9 cellular contexts compared by ENCODE assay signal in the genomic region with DNA sequence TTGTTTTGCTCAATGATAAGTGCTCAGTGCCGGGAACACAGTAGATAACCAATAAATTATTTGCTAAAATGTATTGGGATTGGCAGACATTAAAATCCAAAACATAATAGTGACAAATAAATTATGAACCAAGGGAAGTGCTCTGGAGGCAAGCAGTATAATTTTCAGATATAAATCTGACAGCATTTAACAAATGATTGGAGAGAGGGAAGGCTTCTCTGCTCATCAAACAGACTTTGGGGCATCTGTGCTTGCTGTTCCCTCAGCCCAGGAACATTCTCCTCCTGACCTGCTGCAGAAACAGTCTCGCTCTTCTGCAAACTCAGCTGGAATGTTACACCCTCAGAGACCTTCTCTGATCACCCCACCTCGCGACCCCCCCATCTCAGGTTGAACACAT. TPM values are rescaled to one million over a fixed set of nuclear protein-coding genes. Genes with fewer than 3 reads are reported as not detected.
DNase-seq lines count a peak whose midpoint lies in the region; ATAC-seq and TF ChIP-seq lines count a peak whose summit lies in the region.
"Had no signal": no experiment of that assay in that cellular context is flagged by ENCODE, and none has a peak within 500 bp of the region (broad histone marks: within the 10 kb centered on the region; RNA-seq: fewer than 3 reads in every experiment).

No MANE protein-coding gene starts in this region.

- ATAC-seq in IMR-90 (ENCODE audit: low read depth) (no peak), body of pancreas (no peak), HG02885 (IDR thresholded peaks at IDR 0.05; ENCODE audit: poor library complexity, unreplicated experiment) (no peak)

- H3K36me3 ChIP-seq in BLaER1 (peaks cover 23% of the 10 kb centered on the region), IMR-90 (ENCODE audit: control insufficient read depth, insufficient read depth, low read length) (no peaks in the 10 kb centered on the region), body of pancreas (replicated peaks in 1 of 2; ENCODE audit: insufficient read depth in 1 of 2, low read depth in 2 of 2) (no peaks in the 10 kb centered on the region), mesodermal cell (ENCODE audit: control insufficient read depth, insufficient read depth, low read length) (peaks cover 22% of the 10 kb centered on the region)

- intact Hi-C loops in IMR-90 (cut with micrococcal nuclease): no loop called here
- intact Hi-C loops in body of pancreas (cut with DNase I): no loop called here

- H4K20me1 ChIP-seq in BLaER1 (peaks cover 62% of the 10 kb centered on the region), IMR-90 (ENCODE audit: insufficient read depth, low read length) (peaks cover 37% of the 10 kb centered on the region)

- peaks cover 3% of the 10 kb centered on the region; the same call in 1 of the 2 replicates for H3K9me1 ChIP-seq in IMR-90 (ENCODE audit: insufficient read depth, low read length)

- H3K9me3 ChIP-seq in BLaER1 (no peaks in the 10 kb centered on the region), IMR-90 (ENCODE audit: control insufficient read depth, insufficient read depth, low read length) (no peaks in the 10 kb centered on the region), body of pancreas (no peaks in the 10 kb centered on the region), mesodermal cell (ENCODE audit: control insufficient read depth, low read length) (no peaks in the 10 kb centered on the region)

- CTCF ChIA-PET in IMR-90 (lab: Yijun Ruan, JAX): no interaction called here

- in situ Hi-C loops in IMR-90 (cut with MboI; ENCODE audit: low sequenced_read_pairs): no loop called here

- no peak overlapping the region; the same call in 1 of the 2 replicates for H3K9ac ChIP-seq in BLaER1
- no peak overlapping the region for H3K9ac ChIP-seq in IMR-90 (ENCODE audit: low read depth, low read length)

- H2BK120ac ChIP-seq in IMR-90 (ENCODE audit: low read depth, low read length): no peak overlapping the region

- no peak overlapping the region for H2BK15ac ChIP-seq in IMR-90 (ENCODE audit: low read depth, low read length)

- H3K79me1 ChIP-seq in IMR-90 (ENCODE audit: low read depth in 1 of 2, low read length in 2 of 2): peaks cover 21 to 46% of the 10 kb centered on the region in 2 experiments

- no peak overlapping the region for H2BK5ac ChIP-seq in IMR-90 (ENCODE audit: low read depth, low read length, poor library complexity, severe bottlenecking)

- TF ChIP-seq CTCF in IMR-90 (conservative IDR thresholded peaks at IDR 0.05; ENCODE audit: low read depth, low read length) (no peak), body of pancreas (IDR thresholded peaks at IDR 0.05) (no peak)

- POLR2A ChIA-PET in IMR-90 (lab: Charles Lee; ENCODE audit: unreplicated experiment): no interaction called here

- H4K5ac ChIP-seq in IMR-90 (ENCODE audit: low read depth, low read length): no peak overlapping the region

- no peak overlapping the region for H3K27ac ChIP-seq in BLaER1
- no peak overlapping the region for H3K27ac ChIP-seq in IMR-90 (ENCODE audit: insufficient read depth, low read length)
- H3K27ac ChIP-seq in body of pancreas: peak overlapping the region; percentile 10 to 97 (median 72)
- no peak overlapping the region for H3K27ac ChIP-seq in mesodermal cell (ENCODE audit: low read depth, low read length, severe bottlenecking)

- H3K4me1 ChIP-seq in BLaER1 (peaks cover 27% of the 10 kb centered on the region), IMR-90 (ENCODE audit: control insufficient read depth, insufficient read depth, low read length) (peaks cover 4% of the 10 kb centered on the region; the same call in 1 of the 2 replicates), body of pancreas (peaks cover 62% of the 10 kb centered on the region), mesodermal cell (ENCODE audit: control insufficient read depth, insufficient read depth, low read length, poor library complexity, severe bottlenecking) (peaks cover 20% of the 10 kb centered on the region)

- H3K4me2 ChIP-seq in BLaER1 (peak overlapping the region; percentile 93), IMR-90 (ENCODE audit: low read depth, low read length) (peak overlapping the region; percentile 23; the same call in 1 of the 2 replicates)

- BruUV-seq in IMR-90 (replicated peaks; lab: Mats Ljungman, UMichigan): no TSS peak

- H3K27me3 ChIP-seq in BLaER1 (no peaks in the 10 kb centered on the region), IMR-90 (ENCODE audit: control insufficient read depth, insufficient read depth, low read length) (no peaks in the 10 kb centered on the region), body of pancreas (no peaks in the 10 kb centered on the region)

- DNase-seq in IMR-90 (no peak), body of pancreas (no peak), OCI-M1 (lab: John Stamatoyannopoulos, UW) (no peak), SIG-M5 treated with dmso at 0.1 percent for 504 hours (lab: John Stamatoyannopoulos, UW; ENCODE audit: unreplicated experiment) (no peak), ecto neural progenitor cell (ENCODE audit: low spot score) (no peak)
- DNase-seq: kidney glomerular epithelial cell had no signal

- no peak overlapping the region for H2AK5ac ChIP-seq in IMR-90 (ENCODE audit: low read depth, low read length)

- no peak overlapping the region for H4K91ac ChIP-seq in IMR-90 (ENCODE audit: insufficient read depth, low read depth, low read length)

- no peak overlapping the region for H4K8ac ChIP-seq in IMR-90 (ENCODE audit: low read depth in 2 of 2, low read length in 2 of 2)

- no peak overlapping the region for H2AFZ ChIP-seq in IMR-90 (replicated peaks; ENCODE audit: low read length, poor library complexity)

- no peak for TF ChIP-seq POLR2A in IMR-90 (IDR thresholded peaks at IDR 0.05; ENCODE audit: low read depth, low read length)
- TF ChIP-seq POLR2A in body of pancreas (IDR thresholded peaks at IDR 0.05): no peak

- H3K18ac ChIP-seq in IMR-90 (ENCODE audit: low read depth, low read length): no peak overlapping the region

- H3K4me3 ChIP-seq in BLaER1 (no peak overlapping the region), IMR-90 (ENCODE audit: insufficient read depth, low read depth, low read length) (no peak overlapping the region), body of pancreas (no peak overlapping the region), mesodermal cell (ENCODE audit: extremely low read depth, insufficient read depth, low read length, poor library complexity, severe bottlenecking) (peak overlapping the region; percentile 89)

- no peak for TF ChIP-seq RAD21 in IMR-90 (IDR thresholded peaks at IDR 0.05; ENCODE audit: low read length)

- no peak overlapping the region for H2AK9ac ChIP-seq in IMR-90 (replicated peaks; ENCODE audit: low read depth, low read length, poor library complexity)

- H3K14ac ChIP-seq in IMR-90 (replicated peaks; ENCODE audit: low read depth, low read length): no peak overlapping the region

- H2BK20ac ChIP-seq in IMR-90 (ENCODE audit: low read depth, low read length): no peak overlapping the region

- no peak overlapping the region for H3K23ac ChIP-seq in IMR-90 (ENCODE audit: low read depth, low read length)

- H3K4ac ChIP-seq in IMR-90 (ENCODE audit: low read depth, low read length): no peak overlapping the region

- 53% methylated on average over 3 of the region's 4 CpGs; no CpG with 5 or more reads in 1 of the 2 experiments for WGBS in IMR-90 (ENCODE audit: extremely low coverage in 2 of 2, insufficient read length in 1 of 2), 2 experiments
- whole genome bisulfite sequencing in body of pancreas, 2 donors: 13 to 17% methylated on average over 4 of the region's 4 CpGs
- 68 to 78% methylated on average over 3 to 4 of the region's 4 CpGs for WGBS in mesodermal cell (ENCODE audit: insufficient coverage in 2 of 2), 2 experiments

- H3K56ac ChIP-seq in IMR-90 (ENCODE audit: extremely low read depth, insufficient read depth, low read length): no peak overlapping the region

- dilution Hi-C loops in IMR-90 (cut with HindIII; ENCODE audit: low sequenced_read_pairs, unreplicated experiment): no loop called here

TF ChIP-seq in IMR-90, 13 proteins besides CTCF, POLR2A, EP300 and RAD21 (continues in another document):
- TF ChIP-seq BHLHE40 (IDR thresholded peaks at IDR 0.05; ENCODE audit: low read depth, low read length): no peak
- no peak for TF ChIP-seq MAFK (IDR thresholded peaks at IDR 0.05; ENCODE audit: low read depth, low read length)
- TF ChIP-seq, protein P1, sequence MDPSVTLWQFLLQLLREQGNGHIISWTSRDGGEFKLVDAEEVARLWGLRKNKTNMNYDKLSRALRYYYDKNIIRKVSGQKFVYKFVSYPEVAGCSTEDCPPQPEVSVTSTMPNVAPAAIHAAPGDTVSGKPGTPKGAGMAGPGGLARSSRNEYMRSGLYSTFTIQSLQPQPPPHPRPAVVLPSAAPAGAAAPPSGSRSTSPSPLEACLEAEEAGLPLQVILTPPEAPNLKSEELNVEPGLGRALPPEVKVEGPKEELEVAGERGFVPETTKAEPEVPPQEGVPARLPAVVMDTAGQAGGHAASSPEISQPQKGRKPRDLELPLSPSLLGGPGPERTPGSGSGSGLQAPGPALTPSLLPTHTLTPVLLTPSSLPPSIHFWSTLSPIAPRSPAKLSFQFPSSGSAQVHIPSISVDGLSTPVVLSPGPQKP (IDR thresholded peaks at IDR 0.05; ENCODE audit: borderline replicate concordance, low read depth, low read length): no peak
- TF ChIP-seq SMC3 (IDR thresholded peaks at IDR 0.05; ENCODE audit: low read depth, low read length): no peak
- no peak for TF ChIP-seq NFE2L2 (IDR thresholded peaks at IDR 0.05; ENCODE audit: low read depth, low read length)
- no peak for TF ChIP-seq RFX5 (IDR thresholded peaks at IDR 0.05; ENCODE audit: low read depth, low read length)
- TF ChIP-seq MAZ (IDR thresholded peaks at IDR 0.05; ENCODE audit: borderline replicate concordance, low read depth, low read length): no peak
- TF ChIP-seq CEBPB (IDR thresholded peaks at IDR 0.05; ENCODE audit: low read depth, low read length): no peak
- no peak for TF ChIP-seq MXI1 (IDR thresholded peaks at IDR 0.05; ENCODE audit: borderline replicate concordance, low read depth, low read length)
- TF ChIP-seq RCOR1 (IDR thresholded peaks at IDR 0.05; ENCODE audit: insufficient replicate concordance, low read length): no peak
- no peak for TF ChIP-seq CHD1 (IDR thresholded peaks at IDR 0.05; ENCODE audit: low read depth, low read length)
- TF ChIP-seq, protein P2, sequence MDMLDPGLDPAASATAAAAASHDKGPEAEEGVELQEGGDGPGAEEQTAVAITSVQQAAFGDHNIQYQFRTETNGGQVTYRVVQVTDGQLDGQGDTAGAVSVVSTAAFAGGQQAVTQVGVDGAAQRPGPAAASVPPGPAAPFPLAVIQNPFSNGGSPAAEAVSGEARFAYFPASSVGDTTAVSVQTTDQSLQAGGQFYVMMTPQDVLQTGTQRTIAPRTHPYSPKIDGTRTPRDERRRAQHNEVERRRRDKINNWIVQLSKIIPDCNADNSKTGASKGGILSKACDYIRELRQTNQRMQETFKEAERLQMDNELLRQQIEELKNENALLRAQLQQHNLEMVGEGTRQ (IDR thresholded peaks at IDR 0.05; ENCODE audit: low read depth, low read length): no peak

RNA-seq across cellular contexts. Expression of a gene that starts 2.2 kb away (rescaled TPM):
- total RNA-seq in IMR-90 (2012; rRNA removed) (37.1 and 76.1 TPM in 2 replicates), body of pancreas (100 to 1,000 TPM; 162 to 175 TPM)
- polyA plus RNA-seq in IMR-90 (2012; rRNA removed): 57.7 and 82.0 TPM in 2 replicates
- polyA plus RNA-seq in IMR-90 (2012; cell fraction: cytosol; rRNA removed): 14.1 and 15.1 TPM in 2 replicates
- 31.9 and 303 TPM in 2 replicates for polyA plus RNA-seq in IMR-90 (2012; cell fraction: nucleus; rRNA removed; ENCODE audit: low replicate concordance)
- 143 TPM for polyA plus RNA-seq in mesodermal cell (2013, experiment 1 of 2)
- polyA plus RNA-seq in mesodermal cell (2013, experiment 2 of 2): 142 TPM

Comparison
In these comparisons a context has a peak if more than half of its experiments do, and no peak if none do; other contexts are left out.
1. H3K27ac ChIP-seq: peak in body of pancreas (4 of 4); none in BLaER1 (single experiment), IMR-90 (single experiment) and mesodermal cell (single experiment).